In genomic region chr10:1320739-1321331, GRCh38 we compare ENCODE assay signal across 13 cellular contexts.
DNase-seq lines count a peak whose midpoint lies in the region; ATAC-seq and TF ChIP-seq lines count a peak whose summit lies in the region.
"Had no signal": no experiment of that assay in that cellular context is flagged by ENCODE, and none has a peak within 500 bp of the region (broad histone marks: within the 10 kb centered on the region; RNA-seq: fewer than 3 reads in every experiment).

No MANE protein-coding gene starts in this region.

- TF ChIP-seq CTCF in C4-2B (conservative IDR thresholded peaks at IDR 0.05) (no peak), LNCaP clone FGC (IDR thresholded peaks at IDR 0.05; ENCODE audit: control insufficient read depth, extremely low read depth, insufficient read depth) (no peak), osteocyte (IDR thresholded peaks at IDR 0.05) (no peak), spleen (IDR thresholded peaks at IDR 0.05 in 8 of 11, conservative IDR thresholded peaks at IDR 0.05 in 3 of 11) (no peak)

- CTCF ChIA-PET in activated naive CD4-positive, alpha-beta T cell treated with anti-CD3 and anti-CD28 coated beads for 36 hours (lab: Charles Lee), result no interaction called here

- H3K9me3 Mint-ChIP-seq in activated naive CD4-positive, alpha-beta T cell treated with anti-CD3 and anti-CD28 coated beads, Interleukin-2, amount 50 U/mL, for 72 hours, result no peaks in the 10 kb centered on the region
- H3K9me3 Mint-ChIP-seq in activated naive CD4-positive, alpha-beta T cell treated with anti-CD3 and anti-CD28 coated beads for 36 hours, result no peaks in the 10 kb centered on the region
- no peaks in the 10 kb centered on the region for H3K9me3 Mint-ChIP-seq in osteocyte (ENCODE audit: unreplicated experiment)
- H3K9me3 Mint-ChIP-seq: GM23338, H9 had no signal

- H3K27ac ChIP-seq in C4-2B (peak overlapping the region; percentile 66), spleen (no peak overlapping the region)
- H3K27ac ChIP-seq: A549 had no signal

- H3K4me3 ChIP-seq in LNCaP clone FGC (ENCODE audit: low read depth, low read length) (no peak overlapping the region), spleen (no peak overlapping the region)
- H3K4me3 ChIP-seq: A549, GM23338 had no signal

- peak; percentile 13 to 82 for ATAC-seq in activated naive CD4-positive, alpha-beta T cell treated with anti-CD3 and anti-CD28 coated beads, Interleukin-2, amount 50 U/mL, for 72 hours
- ATAC-seq: A549, GM23338 had no signal

- no peak overlapping the region for H3K27ac Mint-ChIP-seq in activated naive CD4-positive, alpha-beta T cell treated with anti-CD3 and anti-CD28 coated beads, Interleukin-2, amount 50 U/mL, for 72 hours
- H3K27ac Mint-ChIP-seq in activated naive CD4-positive, alpha-beta T cell treated with anti-CD3 and anti-CD28 coated beads for 36 hours, result no peak overlapping the region
- H3K27ac Mint-ChIP-seq in osteocyte (ENCODE audit: unreplicated experiment), result no peak overlapping the region
- H3K27ac Mint-ChIP-seq: GM23338, H9 had no signal

- DNase-seq in activated naive CD4-positive, alpha-beta T cell treated with anti-CD3 and anti-CD28 coated beads, Interleukin-2, amount 50 U/mL, for 72 hours (ENCODE audit: low spot score in 2 of 2), result no peak
- DNase-seq in activated naive CD4-positive, alpha-beta T cell treated with anti-CD3 and anti-CD28 coated beads for 36 hours, result no peak
- DNase-seq in LNCaP clone FGC (ENCODE audit: low read depth) (peak; percentile 82), osteocyte (ENCODE audit: extremely low spot score, unreplicated experiment) (peak; percentile 6), spleen (no peak), SK-N-DZ (ENCODE audit: low spot score) (no peak)
- DNase-seq: DMS53, GF-D8, H9, IMR-90 had no signal

- no peak overlapping the region for H3K4me3 Mint-ChIP-seq in activated naive CD4-positive, alpha-beta T cell treated with anti-CD3 and anti-CD28 coated beads for 36 hours
- no peak overlapping the region for H3K4me3 Mint-ChIP-seq in osteocyte (ENCODE audit: unreplicated experiment)
- H3K4me3 Mint-ChIP-seq: GM23338, H9 had no signal

- intact Hi-C loops in activated naive CD4-positive, alpha-beta T cell treated with anti-CD3 and anti-CD28 coated beads for 36 hours (cut with micrococcal nuclease), result no loop called here
- intact Hi-C loops in spleen (cut with DNase I; ENCODE audit: low total_unique reads), result no loop called here

- H3K9me3 ChIP-seq in spleen, result peaks cover 0 to 4% (median 0%) of the 10 kb centered on the region in 8 donors
- H3K9me3 ChIP-seq: A549 had no signal

- H3K36me3 ChIP-seq in spleen, result no peaks in the 10 kb centered on the region

- peaks cover 2% of the 10 kb centered on the region for H3K4me1 Mint-ChIP-seq in activated naive CD4-positive, alpha-beta T cell treated with anti-CD3 and anti-CD28 coated beads for 36 hours (ENCODE audit: low read depth)
- H3K4me1 Mint-ChIP-seq in osteocyte (ENCODE audit: unreplicated experiment), result peaks cover 34% of the 10 kb centered on the region

- H3K27me3 ChIP-seq in spleen (replicated peaks in 1 of 7), result peaks cover 0 to 42% (median 0%) of the 10 kb centered on the region in 7 donors

- H3K27me3 Mint-ChIP-seq in activated naive CD4-positive, alpha-beta T cell treated with anti-CD3 and anti-CD28 coated beads for 36 hours (ENCODE audit: low read depth), result peaks cover 3% of the 10 kb centered on the region
- H3K27me3 Mint-ChIP-seq in osteocyte (ENCODE audit: unreplicated experiment), result no peaks in the 10 kb centered on the region

- H3K4me1 ChIP-seq in spleen, result no peaks in the 10 kb centered on the region
- H3K4me1 ChIP-seq: A549 had no signal

- TF ChIP-seq POLR2A in spleen (IDR thresholded peaks at IDR 0.05), result no peak

- WGBS in spleen, 5 donors, result 70 to 80% (median 73%) methylated on average over 3 of the region's 3 CpGs

- H3K36me3 Mint-ChIP-seq in activated naive CD4-positive, alpha-beta T cell treated with anti-CD3 and anti-CD28 coated beads, Interleukin-2, amount 50 U/mL, for 72 hours, result no peaks in the 10 kb centered on the region
- no peaks in the 10 kb centered on the region for H3K36me3 Mint-ChIP-seq in activated naive CD4-positive, alpha-beta T cell treated with anti-CD3 and anti-CD28 coated beads for 36 hours (ENCODE audit: low read depth)
- peaks cover 2% of the 10 kb centered on the region for H3K36me3 Mint-ChIP-seq in osteocyte (ENCODE audit: unreplicated experiment)

Comparison
In these comparisons a context has a peak if more than half of its experiments do, and no peak if none do; other contexts are left out.
1. DNase-seq: peak in LNCaP clone FGC (single experiment) and osteocyte (single experiment); none in activated naive CD4-positive, alpha-beta T cell treated with anti-CD3 and anti-CD28 coated beads, Interleukin-2, amount 50 U/mL, for 72 hours (0 of 2), activated naive CD4-positive, alpha-beta T cell treated with anti-CD3 and anti-CD28 coated beads for 36 hours (single experiment), spleen (single experiment) and SK-N-DZ (single experiment).